Comparison of ENCODE assay signal across 15 cellular contexts in the genomic region with DNA sequence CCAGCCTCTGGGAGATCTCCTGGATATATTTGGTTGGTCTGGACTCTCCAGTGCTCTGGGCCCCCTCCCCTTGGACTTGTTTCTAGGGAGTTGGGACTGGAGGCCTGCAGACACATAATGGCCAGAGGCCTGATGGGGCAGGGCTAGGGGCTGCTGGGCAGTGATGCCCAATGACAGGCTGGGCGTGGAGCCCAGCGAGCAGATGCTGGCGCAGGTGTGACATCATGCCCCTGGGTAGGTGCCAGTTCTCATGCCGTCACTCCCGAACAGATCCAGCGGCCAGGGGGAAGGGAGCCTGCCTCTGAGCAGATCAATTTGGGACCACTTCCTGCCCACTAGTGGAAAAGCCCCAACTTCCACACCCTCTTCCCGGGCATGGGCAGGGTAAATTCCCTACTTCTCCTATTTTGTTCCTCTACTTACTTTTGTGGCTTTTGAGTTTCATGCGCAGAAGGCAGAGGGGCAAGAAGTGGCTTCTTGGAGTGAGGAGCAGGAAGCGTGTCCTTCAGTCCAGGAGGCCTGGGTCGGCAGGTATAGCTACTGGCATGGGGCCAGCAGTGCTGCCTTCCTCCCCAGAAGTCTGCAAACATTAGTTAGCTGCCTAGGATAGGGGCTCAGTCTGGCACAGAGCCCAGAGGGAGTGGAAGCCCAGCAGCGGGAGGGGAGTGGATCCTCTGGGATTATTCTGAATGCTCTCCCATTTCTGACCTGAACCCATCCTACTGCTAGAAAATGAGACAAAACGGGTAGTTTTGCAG. TPM values are rescaled to one million over a fixed set of nuclear protein-coding genes. Genes with fewer than 3 reads are reported as not detected.
DNase-seq lines count a peak whose midpoint lies in the region; ATAC-seq and TF ChIP-seq lines count a peak whose summit lies in the region.
"Had no signal": no experiment of that assay in that cellular context is flagged by ENCODE, and none has a peak within 500 bp of the region (broad histone marks: within the 10 kb centered on the region; RNA-seq: fewer than 3 reads in every experiment).

No MANE protein-coding gene starts in this region.

- H3K4me3 ChIP-seq in heart right ventricle (no peak overlapping the region), right atrium auricular region (no peak overlapping the region)
- H3K4me3 ChIP-seq: SK-N-MC, suprapubic skin had no signal

- peaks cover 5 to 28% (median 15%) of the 10 kb centered on the region in 9 donors for H3K4me1 ChIP-seq in heart right ventricle
- peaks cover 0 to 14% of the 10 kb centered on the region in 2 donors for H3K4me1 ChIP-seq in right atrium auricular region

- H3K36me3 ChIP-seq in heart right ventricle (peaks cover 0 to 36% (median 0%) of the 10 kb centered on the region in 9 donors), right atrium auricular region (peaks cover 4% of the 10 kb centered on the region)

- peak overlapping the region in 3 of 10 donors; percentile 31 to 48 (median 43) for H3K27ac ChIP-seq in heart right ventricle
- H3K27ac ChIP-seq in right atrium auricular region = no peak overlapping the region
- peak overlapping the region; percentile 26 for H3K27ac ChIP-seq in substantia nigra (ENCODE audit: low read depth, low read length, poor library complexity, severe bottlenecking)
- H3K27ac ChIP-seq: parathyroid adenoma, SK-N-MC, suprapubic skin had no signal

- DNase-seq in heart right ventricle = peak; percentile 48 to 55
- no peak for DNase-seq in right atrium auricular region (ENCODE audit: low spot score)
- DNase-seq in NCI-H748 treated with DMSO at 0.1 percent for 48 hours (lab: John Stamatoyannopoulos, UW) = peak; percentile 37
- peak; percentile 73 for DNase-seq in globus pallidus (ENCODE audit: low spot score)
- peak in 39 of 49 donors; percentile 2 to 91 (median 40) for DNase-seq in substantia nigra (lab: John Stamatoyannopoulos, UW)
- no peak for DNase-seq in stimulated activated CD4-positive, alpha-beta T cell treated with anti-CD3 and anti-CD28 coated beads, Interleukin-2, amount 100 ng/mL, for 24 hours
- DNase-seq: effector memory CD4-positive, alpha-beta T cell; HCEC 1CT; NCI-H1694 treated with DMSO at 0.1 percent for 48 hours had no signal

- intact Hi-C loops in heart right ventricle (cut with DNase I) = loop anchor here in 1 of 10 donors (10.0 kb wide), 1 partner anchor 472 kb away; a partner anchor contains a TSS

- 72 to 80% methylated on average over 12 of the region's 12 CpGs for WGBS in heart right ventricle, 2 donors

- H3K27me3 ChIP-seq in heart right ventricle (no peaks in the 10 kb centered on the region), right atrium auricular region (no peaks in the 10 kb centered on the region)
- H3K27me3 ChIP-seq: suprapubic skin had no signal

- ATAC-seq in heart right ventricle = peak in 7 of 8 donors; percentile 25 to 59 (median 43)
- ATAC-seq in HG02840 (IDR thresholded peaks at IDR 0.05; ENCODE audit: low FRiP score, unreplicated experiment) = no peak
- no peak for ATAC-seq in GM21737 (IDR thresholded peaks at IDR 0.05; ENCODE audit: unreplicated experiment)

- TF ChIP-seq CTCF in heart right ventricle (IDR thresholded peaks at IDR 0.05) = no peak
- no peak for TF ChIP-seq CTCF in right atrium auricular region (IDR thresholded peaks at IDR 0.05)

- H3K9me3 ChIP-seq in heart right ventricle = no peaks in the 10 kb centered on the region
- H3K9me3 ChIP-seq in right atrium auricular region = no peaks in the 10 kb centered on the region
- H3K9me3 ChIP-seq: suprapubic skin had no signal

RNA-seq across cellular contexts. Expression of a gene that starts 6.1 kb away (rescaled TPM):
- 10 to 100 TPM; 40.8 to 84.9 (median 66.6) TPM for total RNA-seq in heart right ventricle
- 100 to 1,000 TPM in 1 of 2 donors, 10 to 100 TPM in 1; 93.9 to 220 TPM for polyA plus RNA-seq in heart right ventricle
- total RNA-seq in right atrium auricular region = 10 to 100 TPM; 73.9 to 74.3 TPM

RNA-seq across cellular contexts. Expression of a gene that starts 8.6 kb away (rescaled TPM):
- total RNA-seq in heart right ventricle (1 to 10 TPM in 5 of 10 donors, under 1 TPM in 4, not detected in 1; 0.51 to 2.0 (median 1.1) TPM), right atrium auricular region (1 to 10 TPM in 1 of 2 donors, under 1 TPM in 1; 0.74 to 2.6 TPM)
- 1 to 10 TPM; 3.3 to 4.1 TPM for polyA plus RNA-seq in heart right ventricle

RNA-seq across cellular contexts. Expression of a gene that starts 34.6 kb away (rescaled TPM):
- 100 to 1,000 TPM; 204 to 303 (median 249) TPM for total RNA-seq in heart right ventricle
- polyA plus RNA-seq in heart right ventricle = 100 to 1,000 TPM; 131 to 568 TPM
- total RNA-seq in right atrium auricular region = 100 to 1,000 TPM in 1 of 2 donors, 10 to 100 TPM in 1; 97.2 to 136 TPM
- total RNA-seq: suprapubic skin had no signal

RNA-seq across cellular contexts. Expression of a gene that starts 39.7 kb away (rescaled TPM):
- total RNA-seq in heart right ventricle (10 to 100 TPM; 21.8 to 30.3 (median 23.6) TPM), right atrium auricular region (10 to 100 TPM; 19.1 to 19.7 TPM)
- 10 to 100 TPM; 17.6 to 29.8 TPM for polyA plus RNA-seq in heart right ventricle

RNA-seq across cellular contexts. Expression of a gene that starts 41.6 kb away (rescaled TPM):
- total RNA-seq in heart right ventricle (1 to 10 TPM in 9 of 10 donors, under 1 TPM in 1; 0.94 to 6.0 (median 1.6) TPM), right atrium auricular region (under 1 TPM; 0.59 to 0.94 TPM)
- 1 to 10 TPM in 1 of 2 donors, under 1 TPM in 1; 0.19 to 3.7 TPM for polyA plus RNA-seq in heart right ventricle
- total RNA-seq: mucosa of gallbladder, suprapubic skin had no signal

Comparison
In these comparisons a context has a peak if more than half of its experiments do, and no peak if none do; other contexts are left out.
1. DNase-seq: peak in heart right ventricle (2 of 2), NCI-H748 treated with DMSO at 0.1 percent for 48 hours (single experiment), globus pallidus (single experiment) and substantia nigra (39 of 49); none in right atrium auricular region (single experiment) and stimulated activated CD4-positive, alpha-beta T cell treated with anti-CD3 and anti-CD28 coated beads, Interleukin-2, amount 100 ng/mL, for 24 hours (0 of 2).
2. ATAC-seq: peak in heart right ventricle (7 of 8); none in HG02840 (single experiment) and GM21737 (single experiment).